In the genomic region with DNA sequence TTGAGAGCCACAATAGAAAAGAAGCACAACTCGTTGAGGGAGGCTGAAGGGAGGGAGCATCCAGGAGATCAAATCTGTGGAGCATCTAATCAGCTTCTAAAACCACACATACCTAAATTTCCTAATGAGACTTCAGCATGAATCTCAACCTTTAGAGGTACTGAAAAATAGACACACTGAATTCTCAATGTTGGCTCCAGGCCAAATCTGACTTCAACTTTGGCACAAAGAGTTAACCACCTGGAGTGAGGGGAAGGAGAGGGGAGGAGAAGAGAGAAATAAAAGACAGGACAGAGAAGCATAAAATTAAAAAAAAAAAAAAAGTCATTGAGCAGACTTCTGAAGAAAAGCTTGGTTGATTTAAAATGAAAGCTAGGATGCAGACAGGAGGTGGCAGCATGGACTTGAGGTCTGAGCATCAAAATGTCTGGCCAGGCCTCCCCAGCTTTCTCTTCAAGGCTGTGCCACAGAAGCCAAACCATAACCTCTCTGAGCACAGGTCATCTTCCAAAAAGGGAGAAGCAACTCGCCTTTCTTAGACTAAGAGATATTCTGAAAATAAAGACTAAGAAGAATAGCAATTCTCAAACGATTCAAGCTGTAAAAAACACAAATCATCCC, we compare ENCODE assay signal across 10 cellular contexts.
DNase-seq lines count a peak whose midpoint lies in the region; ATAC-seq and TF ChIP-seq lines count a peak whose summit lies in the region.
"Had no signal": no experiment of that assay in that cellular context is flagged by ENCODE, and none has a peak within 500 bp of the region (broad histone marks: within the 10 kb centered on the region; RNA-seq: fewer than 3 reads in every experiment).

No MANE protein-coding gene starts in this region.

- intact Hi-C loops in Right ventricle myocardium inferior (cut with DNase I) (loop anchor here (5.0 kb wide), 1 partner anchor 318 kb away; no protein-coding TSS in a partner anchor), left ventricle myocardium inferior (cut with micrococcal nuclease) (no loop called here)

- no peak overlapping the region for H3K4me3 Mint-ChIP-seq in activated T-cell treated with anti-CD3 and anti-CD28 coated beads, Interleukin-2, amount 50 U/mL, for 72 hours
- H3K4me3 Mint-ChIP-seq: stimulated activated effector memory CD8-positive, alpha-beta T cell treated with anti-CD3 and anti-CD28 coated beads, Interleukin-12 subunit alpha, Interleukin-12 subunit beta, amount 100 ng/mL, for 72 hours had no signal

- H3K4me1 ChIP-seq in cardiac muscle cell (ENCODE audit: low read depth) (no peaks in the 10 kb centered on the region), left ventricle myocardium inferior (no peaks in the 10 kb centered on the region)

- DNase-seq in cardiac muscle cell (ENCODE audit: low read depth in 1 of 2, low spot score in 1 of 2) (peak in 1 of 2 donors; percentile 73), Right ventricle myocardium inferior (ENCODE audit: missing footprints) (no peak), WERI-Rb-1 (peak; percentile 27), left ventricle myocardium inferior (no peak), NCI-H510A (lab: John Stamatoyannopoulos, UW) (no peak), NCI-H526 (lab: John Stamatoyannopoulos, UW) (no peak)
- DNase-seq in activated T-cell treated with anti-CD3 and anti-CD28 coated beads, Interleukin-2, amount 50 U/mL, for 72 hours: no peak

- H3K27me3 ChIP-seq in cardiac muscle cell (no peaks in the 10 kb centered on the region), WERI-Rb-1 (ENCODE audit: insufficient read depth, low read depth, severe bottlenecking) (no peaks in the 10 kb centered on the region), left ventricle myocardium inferior (ENCODE audit: low read depth) (no peaks in the 10 kb centered on the region)

- H3K4me3 ChIP-seq in cardiac muscle cell (no peak overlapping the region), WERI-Rb-1 (ENCODE audit: low read depth, low read length) (no peak overlapping the region), left ventricle myocardium inferior (no peak overlapping the region)

- ATAC-seq in Right ventricle myocardium inferior: no peak
- ATAC-seq in activated T-cell treated with anti-CD3 and anti-CD28 coated beads, Interleukin-2, amount 50 U/mL, for 72 hours (replicated peaks in 1 of 2): no peak
- no peak for ATAC-seq in GM18867 (IDR thresholded peaks at IDR 0.05; ENCODE audit: unreplicated experiment)
- ATAC-seq: stimulated activated effector memory CD8-positive, alpha-beta T cell treated with anti-CD3 and anti-CD28 coated beads, Interleukin-12 subunit alpha, Interleukin-12 subunit beta, amount 100 ng/mL, for 72 hours had no signal

- no peak overlapping the region for H3K27ac Mint-ChIP-seq in activated T-cell treated with anti-CD3 and anti-CD28 coated beads, Interleukin-2, amount 50 U/mL, for 72 hours
- H3K27ac Mint-ChIP-seq: activated T-helper 2 cell treated with anti-CD3 and anti-CD28 coated beads, Interferon-gamma antibody, Interleukin-2, Interleukin-4, amounts not matched to agents 10 μg/mL and 5 μg/mL and 100 μg/mL, durations not matched to agents 14 hours and 24 hours and 36 hours; stimulated activated effector memory CD8-positive, alpha-beta T cell treated with anti-CD3 and anti-CD28 coated beads, Interleukin-12 subunit alpha, Interleukin-12 subunit beta, amount 100 ng/mL, for 72 hours had no signal

- peaks cover 9 to 15% of the 10 kb centered on the region in 2 donors for H3K36me3 Mint-ChIP-seq in activated T-cell treated with anti-CD3 and anti-CD28 coated beads, Interleukin-2, amount 50 U/mL, for 72 hours (ENCODE audit: insufficient read depth in 2 of 2)
- H3K36me3 Mint-ChIP-seq: stimulated activated effector memory CD8-positive, alpha-beta T cell treated with anti-CD3 and anti-CD28 coated beads, Interleukin-12 subunit alpha, Interleukin-12 subunit beta, amount 100 ng/mL, for 72 hours had no signal

- no peak overlapping the region for H3K27ac ChIP-seq in cardiac muscle cell
- H3K27ac ChIP-seq in WERI-Rb-1: no peak overlapping the region
- no peak overlapping the region for H3K27ac ChIP-seq in left ventricle myocardium inferior (replicated peaks)

- H3K9me3 Mint-ChIP-seq in activated T-cell treated with anti-CD3 and anti-CD28 coated beads, Interleukin-2, amount 50 U/mL, for 72 hours: peaks cover 12 to 13% of the 10 kb centered on the region in 2 donors

- H3K27me3 Mint-ChIP-seq in activated T-cell treated with anti-CD3 and anti-CD28 coated beads, Interleukin-2, amount 50 U/mL, for 72 hours (ENCODE audit: low read depth): no peaks in the 10 kb centered on the region

- H3K36me3 ChIP-seq in cardiac muscle cell (no peaks in the 10 kb centered on the region), WERI-Rb-1 (no peaks in the 10 kb centered on the region), left ventricle myocardium inferior (no peaks in the 10 kb centered on the region)

- no peaks in the 10 kb centered on the region for H3K9me3 ChIP-seq in cardiac muscle cell (ENCODE audit: low read depth)
- peaks cover 17% of the 10 kb centered on the region for H3K9me3 ChIP-seq in WERI-Rb-1 (ENCODE audit: severe bottlenecking)
- H3K9me3 ChIP-seq in left ventricle myocardium inferior (replicated peaks): peaks cover 11% of the 10 kb centered on the region

- peak; percentile 42 for TF ChIP-seq CTCF in cardiac muscle cell (IDR thresholded peaks at IDR 0.05; ENCODE audit: low read depth, low read length)
- peak; percentile 32; the same call in 1 of the 2 replicates for TF ChIP-seq CTCF in WERI-Rb-1 (IDR thresholded peaks at IDR 0.05; ENCODE audit: low read depth, low read length)
- peak; percentile 32 for TF ChIP-seq CTCF in left ventricle myocardium inferior (IDR thresholded peaks at IDR 0.05; ENCODE audit: borderline replicate concordance)

- no peaks in the 10 kb centered on the region for H3K4me1 Mint-ChIP-seq in activated T-cell treated with anti-CD3 and anti-CD28 coated beads, Interleukin-2, amount 50 U/mL, for 72 hours (ENCODE audit: low read depth)
- H3K4me1 Mint-ChIP-seq: stimulated activated effector memory CD8-positive, alpha-beta T cell treated with anti-CD3 and anti-CD28 coated beads, Interleukin-12 subunit alpha, Interleukin-12 subunit beta, amount 100 ng/mL, for 72 hours had no signal
